8 cellular contexts compared by ENCODE assay signal in genomic region chr16:2604016-2604369, GRCh38.
DNase-seq lines count a peak whose midpoint lies in the region; FAIRE-seq and TF ChIP-seq lines count a peak whose summit lies in the region.
"Not testable (repeated sequence)": the region's sequence is repeated elsewhere in the genome, so short reads cannot be mapped to it uniquely, and the experiment has no call there.

No MANE protein-coding gene starts in this region.

- peak overlapping the region; percentile 86 for H2BK5ac ChIP-seq in H1 (ENCODE audit: low read depth, low read length)

- TF ChIP-seq CTCF in HFF-Myc (IDR thresholded peaks at IDR 0.05; ENCODE audit: low read depth, low read length, missing control alignments); RWPE1 (conservative IDR thresholded peaks at IDR 0.05; ENCODE audit: low read depth); H1 (IDR thresholded peaks at IDR 0.05; ENCODE audit: control extremely low read depth in 1 of 3, insufficient read depth in 1 of 3, low read depth in 1 of 3, low read length in 3 of 3); nephron (IDR thresholded peaks at IDR 0.05; ENCODE audit: unreplicated experiment in 3 of 3); stomach (IDR thresholded peaks at IDR 0.05): not testable (repeated sequence)

- not testable (repeated sequence) for FAIRE-seq in H1 (lab: Jason Lieb, UNC)

- peaks cover 0 to 28% of the 10 kb centered on the region in 2 experiments; a peak in 2 of 4 replicates for H3K79me2 ChIP-seq in H1 (ENCODE audit: control insufficient read depth in 1 of 2, insufficient read depth in 2 of 2, low read length in 2 of 2)

- CTCF ChIA-PET in RWPE1 (lab: Yijun Ruan, JAX); H1 (lab: Charles Lee; ENCODE audit: partially characterized antibody): not testable (repeated sequence)

- not testable (repeated sequence) for H3K36me3 ChIP-seq in BLaER1; H1 (ENCODE audit: control insufficient read depth in 2 of 4, insufficient read depth in 4 of 4, low read length in 3 of 4); stomach

- not testable (repeated sequence) for H3K4ac ChIP-seq in H1 (replicated peaks; ENCODE audit: insufficient read length, low read depth, low read length)

- H3K14ac ChIP-seq in H1 (ENCODE audit: insufficient read length), result not testable (repeated sequence)

- not testable (repeated sequence) for H3K23ac ChIP-seq in H1 (ENCODE audit: insufficient read length)

- intact Hi-C loops in stomach (cut with DNase I; ENCODE audit: low total_unique reads), result not testable (repeated sequence)

- peaks cover 22% of the 10 kb centered on the region for H4K20me1 ChIP-seq in BLaER1
- not testable (repeated sequence) for H4K20me1 ChIP-seq in H1 (replicated peaks in 1 of 2; ENCODE audit: control insufficient read depth in 1 of 2, insufficient read depth in 2 of 2, low read length in 2 of 2)

- 4% methylated on average over 12 of the region's 12 CpGs; no CpG with 5 or more reads in 1 of the 2 experiments for WGBS in H1 (ENCODE audit: extremely low coverage in 1 of 2, insufficient coverage in 1 of 2, insufficient read length in 1 of 2, insufficient replicate concordance in 2 of 2, low coverage in 1 of 2, low lambda C conversion rate in 2 of 2, missing lambda C conversion rate in 1 of 2), 2 experiments
- 1 to 2% (median 2%) methylated on average over 12 of the region's 12 CpGs for WGBS in stomach, 5 donors

- H2BK20ac ChIP-seq in H1 (ENCODE audit: low read length), result not testable (repeated sequence)

- not testable (repeated sequence) for TF ChIP-seq EP300 in H1 (IDR thresholded peaks at IDR 0.05; ENCODE audit: borderline replicate concordance in 1 of 2, low read depth in 2 of 2, low read length in 2 of 2); stomach (IDR thresholded peaks at IDR 0.05)

- H2AK5ac ChIP-seq in H1 (ENCODE audit: low read depth, low read length), result not testable (repeated sequence)

- H3K27ac Mint-ChIP-seq in activated naive CD4-positive, alpha-beta T cell treated with anti-CD3 and anti-CD28 coated beads, Interleukin-2, amount 50 U/mL, for 24 hours, result peak overlapping the region; percentile 96
- H3K27ac Mint-ChIP-seq in nephron, result peak overlapping the region; percentile 94 to 96 (median 96)

- peak overlapping the region; percentile 97 for H3K4me3 Mint-ChIP-seq in activated naive CD4-positive, alpha-beta T cell treated with anti-CD3 and anti-CD28 coated beads, Interleukin-2, amount 50 U/mL, for 24 hours
- peak overlapping the region; percentile 89 to 98 (median 96) for H3K4me3 Mint-ChIP-seq in nephron

- H4K91ac ChIP-seq in H1 (replicated peaks; ENCODE audit: insufficient read length, low read length), result not testable (repeated sequence)

- not testable (repeated sequence) for H3K9me3 ChIP-seq in BLaER1; H1 (ENCODE audit: insufficient read depth in 2 of 2, low read depth in 1 of 2, low read length in 1 of 2); iPS-18c (ENCODE audit: control insufficient read depth, insufficient read depth, low read length); stomach

- not testable (repeated sequence) for H4K5ac ChIP-seq in H1 (ENCODE audit: insufficient read length, low read depth, low read length)

- H3K27ac ChIP-seq in BLaER1 (peak overlapping the region; percentile 84), RWPE1 (peak overlapping the region; percentile 83), H1 (ENCODE audit: low read depth, low read length) (peak overlapping the region; percentile 84; the same call in 1 of the 2 replicates), stomach (peak overlapping the region; percentile 77 to 86 (median 82))

- not testable (repeated sequence) for H3K23me2 ChIP-seq in H1 (ENCODE audit: low read depth, low read length)

- H3K4me2 ChIP-seq in BLaER1, result peak overlapping the region; percentile 89
- H3K4me2 ChIP-seq in H1 (ENCODE audit: insufficient read depth in 1 of 2, low read depth in 2 of 2, low read length in 2 of 2), result peak overlapping the region; percentile 73 to 78

- H3K4me1 Mint-ChIP-seq in activated naive CD4-positive, alpha-beta T cell treated with anti-CD3 and anti-CD28 coated beads, Interleukin-2, amount 50 U/mL, for 24 hours, result peaks cover 24% of the 10 kb centered on the region
- not testable (repeated sequence) for H3K4me1 Mint-ChIP-seq in nephron

- POLR2A ChIA-PET in RWPE1 (lab: Yijun Ruan, JAX; ENCODE audit: low non-redundant PET), result not testable (repeated sequence)
- POLR2A ChIA-PET in H1 (lab: Charles Lee; ENCODE audit: partially characterized antibody), result interaction anchor here (0.9 to 1.8 kb wide), 11 partner anchors 12 to 148 kb away, joined by 3 to 11 read pairs (median 7); partner anchors contain the start of genes ATP6V0C, SRRM2 and TEDC2

- H3K9ac ChIP-seq in BLaER1 (peak overlapping the region; percentile 88), H1 (replicated peaks in 1 of 4; ENCODE audit: extremely low read depth in 1 of 4, low read depth in 3 of 4, low read length in 3 of 4) (peak overlapping the region; percentile 72 to 95 (median 94))

- H3K27me3 ChIP-seq in BLaER1; H1 (replicated peaks in 1 of 4; ENCODE audit: control insufficient read depth in 3 of 4, extremely low read depth in 1 of 4, insufficient read depth in 3 of 4, low read length in 3 of 4); stomach: not testable (repeated sequence)

- H3K36me3 Mint-ChIP-seq in activated naive CD4-positive, alpha-beta T cell treated with anti-CD3 and anti-CD28 coated beads, Interleukin-2, amount 50 U/mL, for 24 hours; nephron (ENCODE audit: low read depth): not testable (repeated sequence)

- H3K56ac ChIP-seq in H1 (replicated peaks; ENCODE audit: insufficient read length, low read depth, low read length), result not testable (repeated sequence)

- H3K18ac ChIP-seq in H1 (ENCODE audit: extremely low read depth, low read length), result not testable (repeated sequence)

- H4K8ac ChIP-seq in H1 (ENCODE audit: extremely low read depth, insufficient read depth, low read length), result peak overlapping the region; percentile 96; the same call in 1 of the 2 replicates

- not testable (repeated sequence) for H2BK120ac ChIP-seq in H1 (replicated peaks; ENCODE audit: low read depth, low read length)

- DNase-seq in HFF-Myc (ENCODE audit: extremely low read depth, low read depth); RWPE1 (ENCODE audit: low spot score); H1 (ENCODE audit: low read depth in 1 of 2, low spot score in 2 of 2); stomach: not testable (repeated sequence)

- H3K4me3 ChIP-seq in BLaER1, result peak overlapping the region; percentile 90
- peak overlapping the region; percentile 85 for H3K4me3 ChIP-seq in HFF-Myc (replicated peaks; ENCODE audit: low read depth, low read length)
- peak overlapping the region; percentile 80 to 95 (median 88) for H3K4me3 ChIP-seq in H1 (ENCODE audit: extremely low read depth in 1 of 4, insufficient read depth in 2 of 4, low read depth in 3 of 4, low read length in 4 of 4)
- peak overlapping the region; percentile 96 for H3K4me3 ChIP-seq in iPS-18c (ENCODE audit: insufficient read depth, low read depth, low read length)
- peak overlapping the region; percentile 81 to 94 (median 89) for H3K4me3 ChIP-seq in stomach

- H3K27me3 Mint-ChIP-seq in activated naive CD4-positive, alpha-beta T cell treated with anti-CD3 and anti-CD28 coated beads, Interleukin-2, amount 50 U/mL, for 24 hours; nephron (ENCODE audit: low read depth): not testable (repeated sequence)

- not testable (repeated sequence) for H2BK15ac ChIP-seq in H1 (ENCODE audit: low read length)

- not testable (repeated sequence) for H3K79me1 ChIP-seq in H1 (ENCODE audit: low read depth, low read length)

- H3K9me3 Mint-ChIP-seq in activated naive CD4-positive, alpha-beta T cell treated with anti-CD3 and anti-CD28 coated beads, Interleukin-2, amount 50 U/mL, for 24 hours; nephron: not testable (repeated sequence)

- not testable (repeated sequence) for H2BK12ac ChIP-seq in H1 (ENCODE audit: low read depth, low read length)

- H2AFZ ChIP-seq in H1 (ENCODE audit: low read length), result not testable (repeated sequence)

- not testable (repeated sequence) for TF ChIP-seq RAD21 in H1 (IDR thresholded peaks at IDR 0.05 in 1 of 2, conservative IDR thresholded peaks at IDR 0.05 in 1 of 2; ENCODE audit: low read depth in 2 of 2, low read length in 2 of 2)

- not testable (repeated sequence) for TF ChIP-seq POLR2A in H1 (IDR thresholded peaks at IDR 0.05; ENCODE audit: control extremely low read depth in 1 of 2, low read depth in 2 of 2, low read length in 2 of 2); stomach (IDR thresholded peaks at IDR 0.05)

- peaks cover 58% of the 10 kb centered on the region for H3K4me1 ChIP-seq in BLaER1
- H3K4me1 ChIP-seq in H1 (replicated peaks in 1 of 4; ENCODE audit: control insufficient read depth in 3 of 4, insufficient read depth in 4 of 4, low read length in 3 of 4), result not testable (repeated sequence)
- peaks cover 0 to 35% (median 19%) of the 10 kb centered on the region in 4 donors for H3K4me1 ChIP-seq in stomach
